Comparison of ENCODE assay signal across 13 cellular contexts in the genomic region with DNA sequence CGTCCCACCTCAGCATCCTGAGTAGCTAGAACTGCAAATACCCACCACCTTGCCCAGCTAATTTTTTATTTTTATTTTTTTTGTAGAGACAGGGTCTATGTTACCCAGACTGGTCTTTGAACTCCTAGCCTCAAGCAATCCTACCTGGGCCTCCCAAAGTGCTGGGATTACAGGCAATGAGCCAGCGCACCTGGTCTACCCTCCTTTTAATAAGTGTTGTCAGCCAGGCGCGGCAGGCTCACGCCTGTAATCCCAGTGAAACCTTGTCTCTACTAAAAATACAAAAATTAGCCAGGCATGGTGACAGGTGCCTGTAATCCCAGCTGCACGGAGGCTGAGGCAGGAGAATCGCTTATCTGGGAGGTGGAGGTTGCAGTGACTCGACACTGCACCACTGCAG.
"Had no signal": no experiment of that assay in that cellular context is flagged by ENCODE, and none has a peak within 500 bp of the region (broad histone marks: within the 10 kb centered on the region; RNA-seq: fewer than 3 reads in every experiment).

No MANE protein-coding gene starts in this region.

- FAIRE-seq: astrocyte, colon had no signal

- H3K9me3 ChIP-seq: gastroesophageal sphincter, neutrophil had no signal

- H3K4me1 ChIP-seq: gastroesophageal sphincter had no signal

- H3K36me3 ChIP-seq: cardiac muscle cell, gastroesophageal sphincter had no signal

- H3K4me3 ChIP-seq: cardiac muscle cell, gastroesophageal sphincter, smooth muscle cell had no signal

- H3K27me3 ChIP-seq: cardiac muscle cell, gastroesophageal sphincter, neutrophil had no signal

- ATAC-seq: gastroesophageal sphincter, right cardiac atrium had no signal

- H3K27ac ChIP-seq: cardiac muscle cell, gastroesophageal sphincter had no signal

- DNase-seq: activated CD4-positive, alpha-beta T cell treated with anti-CD3 and anti-CD28 coated beads for 1 hour; activated CD8-positive, alpha-beta memory T cell treated with anti-CD3 and anti-CD28 coated beads for 24 hours; activated gamma-delta T cell treated with Interleukin-2 at 50 U/mL for 16 hours; effector CD8-positive, alpha-beta T cell; stimulated activated naive CD4-positive, alpha-beta T cell treated with Interleukin-2 at 50 U/mL for 16 hours; T1000 had no signal
